Comparison of ENCODE assay signal across 11 cellular contexts in the genomic region with DNA sequence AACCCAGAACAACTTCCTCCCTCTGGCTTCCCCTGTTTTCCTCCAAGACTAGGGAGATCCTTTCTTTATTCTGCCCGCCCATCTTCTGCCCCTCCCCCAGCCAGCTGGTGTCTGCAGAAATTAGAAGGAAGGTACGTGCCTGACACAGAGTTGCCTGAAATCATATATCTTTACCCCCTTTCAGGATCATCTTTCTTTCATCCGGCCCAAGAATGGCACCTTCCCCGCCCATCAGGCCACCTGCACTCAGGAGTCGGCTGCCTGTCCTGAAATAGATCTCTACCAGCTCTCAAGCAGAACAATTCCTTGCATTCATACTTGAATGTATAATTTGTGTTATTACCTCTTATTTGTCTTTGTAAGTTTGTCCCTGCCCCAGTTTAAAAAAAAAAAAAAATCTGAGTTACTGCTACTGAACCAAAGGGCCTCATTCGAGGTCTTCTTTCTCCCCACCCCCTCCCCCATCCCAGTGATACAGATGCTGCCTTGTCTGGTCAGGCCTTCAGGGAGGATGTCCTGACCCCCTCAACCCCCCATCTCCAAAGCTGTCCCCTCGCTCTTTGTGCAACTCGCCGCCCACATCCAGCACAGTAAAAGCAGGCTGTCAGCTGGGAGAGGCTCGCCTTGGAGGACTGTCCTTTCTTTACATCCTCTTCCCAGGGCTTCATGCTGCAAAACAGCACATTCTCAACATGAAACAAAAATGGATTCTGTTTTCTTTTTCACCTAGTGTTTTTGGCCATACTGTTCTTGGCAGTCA.
DNase-seq lines count a peak whose midpoint lies in the region; ATAC-seq and TF ChIP-seq lines count a peak whose summit lies in the region.
"Had no signal": no experiment of that assay in that cellular context is flagged by ENCODE, and none has a peak within 500 bp of the region (broad histone marks: within the 10 kb centered on the region; RNA-seq: fewer than 3 reads in every experiment).

No MANE protein-coding gene starts in this region.

- ATAC-seq in upper lobe of right lung: no peak
- ATAC-seq: GM12878 had no signal

- no peaks in the 10 kb centered on the region for H3K9me3 ChIP-seq in upper lobe of right lung

- no peaks in the 10 kb centered on the region for H3K36me3 ChIP-seq in upper lobe of right lung

- no peak overlapping the region for H3K4me3 Mint-ChIP-seq in activated CD4-positive, alpha-beta T cell treated with anti-CD3 and anti-CD28 coated beads, Interleukin-2, amount 10 ng/mL, durations not matched to agents 24 days and 14 days
- H3K4me3 Mint-ChIP-seq in brain (peak overlapping the region; percentile 49 to 69 (median 59)), mesothelial cell of epicardium (peak overlapping the region; percentile 22)
- H3K4me3 Mint-ChIP-seq: naive B cell had no signal

- DNase-seq in activated CD4-positive, alpha-beta T cell treated with anti-CD3 and anti-CD28 coated beads, Interleukin-2, amount 10 ng/mL, durations not matched to agents 24 days and 14 days: no peak
- DNase-seq in activated CD4-positive, alpha-beta T cell treated with anti-CD3 and anti-CD28 coated beads, Interleukin-2, amount 50 U/mL, for 1 hour: no peak
- peak in 1 of 2 experiments; percentile 60 for DNase-seq in mesothelial cell of epicardium (ENCODE audit: low spot score in 2 of 2, unreplicated experiment in 2 of 2)
- DNase-seq in upper lobe of right lung: no peak
- no peak for DNase-seq in SIG-M5 (lab: John Stamatoyannopoulos, UW)
- no peak for DNase-seq in NCI-H1105 treated with DMSO at 0.1 percent for 48 hours (lab: John Stamatoyannopoulos, UW)
- no peak for DNase-seq in NK-92 (lab: John Stamatoyannopoulos, UW; ENCODE audit: unreplicated experiment)
- DNase-seq: naive B cell, NCI-H226 had no signal

- H3K27me3 Mint-ChIP-seq in activated CD4-positive, alpha-beta T cell treated with anti-CD3 and anti-CD28 coated beads, Interleukin-2, amount 10 ng/mL, durations not matched to agents 24 days and 14 days: no peaks in the 10 kb centered on the region
- no peaks in the 10 kb centered on the region for H3K27me3 Mint-ChIP-seq in brain
- no peaks in the 10 kb centered on the region for H3K27me3 Mint-ChIP-seq in mesothelial cell of epicardium (ENCODE audit: low read depth)
- H3K27me3 Mint-ChIP-seq: naive B cell had no signal

- no peaks in the 10 kb centered on the region for H3K27me3 ChIP-seq in upper lobe of right lung

- no peaks in the 10 kb centered on the region for H3K36me3 Mint-ChIP-seq in activated CD4-positive, alpha-beta T cell treated with anti-CD3 and anti-CD28 coated beads, Interleukin-2, amount 10 ng/mL, durations not matched to agents 24 days and 14 days (ENCODE audit: low read depth)
- H3K36me3 Mint-ChIP-seq in brain (no peaks in the 10 kb centered on the region), mesothelial cell of epicardium (no peaks in the 10 kb centered on the region)

- intact Hi-C loops in activated CD4-positive, alpha-beta T cell treated with anti-CD3 and anti-CD28 coated beads, Interleukin-2, amount 10 ng/mL, durations not matched to agents 24 days and 14 days (cut with micrococcal nuclease): no loop called here
- intact Hi-C loops in upper lobe of right lung (cut with DNase I): no loop called here

- H3K4me3 ChIP-seq in upper lobe of right lung: no peak overlapping the region
- H3K4me3 ChIP-seq: GM12878 had no signal

- H3K4me1 Mint-ChIP-seq in activated CD4-positive, alpha-beta T cell treated with anti-CD3 and anti-CD28 coated beads, Interleukin-2, amount 10 ng/mL, durations not matched to agents 24 days and 14 days: peaks cover 11% of the 10 kb centered on the region
- H3K4me1 Mint-ChIP-seq in brain (peaks cover 64% of the 10 kb centered on the region), mesothelial cell of epicardium (peaks cover 56% of the 10 kb centered on the region)
- H3K4me1 Mint-ChIP-seq: naive B cell had no signal

- H3K9me3 Mint-ChIP-seq in activated CD4-positive, alpha-beta T cell treated with anti-CD3 and anti-CD28 coated beads, Interleukin-2, amount 10 ng/mL, durations not matched to agents 24 days and 14 days: no peaks in the 10 kb centered on the region
- peaks cover 0 to 4% (median 0%) of the 10 kb centered on the region in 5 experiments for H3K9me3 Mint-ChIP-seq in brain
- H3K9me3 Mint-ChIP-seq in mesothelial cell of epicardium: no peaks in the 10 kb centered on the region
- H3K9me3 Mint-ChIP-seq: naive B cell had no signal

- H3K27ac ChIP-seq in upper lobe of right lung: peak overlapping the region; percentile 47

- TF ChIP-seq CTCF in brain (conservative IDR thresholded peaks at IDR 0.05) (no peak), mesothelial cell of epicardium (IDR thresholded peaks at IDR 0.05; ENCODE audit: unreplicated experiment) (no peak), upper lobe of right lung (IDR thresholded peaks at IDR 0.05) (no peak)

- peak overlapping the region; percentile 35 for H3K27ac Mint-ChIP-seq in activated CD4-positive, alpha-beta T cell treated with anti-CD3 and anti-CD28 coated beads, Interleukin-2, amount 10 ng/mL, durations not matched to agents 24 days and 14 days
- H3K27ac Mint-ChIP-seq in brain (peak overlapping the region; percentile 88 to 98 (median 95)), mesothelial cell of epicardium (peak overlapping the region; percentile 93)
- H3K27ac Mint-ChIP-seq: naive B cell had no signal

- H3K4me1 ChIP-seq in upper lobe of right lung: peaks cover 46% of the 10 kb centered on the region

Comparison
In these comparisons a context has a peak if more than half of its experiments do, and no peak if none do; other contexts are left out.
1. H3K27ac Mint-ChIP-seq: peak in every context shown above with its lines; median percentile 95 in brain; 93 in mesothelial cell of epicardium; 35 in activated CD4-positive, alpha-beta T cell treated with anti-CD3 and anti-CD28 coated beads, Interleukin-2, amount 10 ng/mL, durations not matched to agents 24 days and 14 days.